In genomic region chr1:90474158-90474557, GRCh38 we compare ENCODE assay signal across 19 cellular contexts.
A peak's percentile ranks its signal among the peaks of the same experiment; 100 is the strongest.
DNase-seq lines count a peak whose midpoint lies in the region; ATAC-seq and TF ChIP-seq lines count a peak whose summit lies in the region.
"Had no signal": no experiment of that assay in that cellular context is flagged by ENCODE, and none has a peak within 500 bp of the region (broad histone marks: within the 10 kb centered on the region; RNA-seq: fewer than 3 reads in every experiment).

No MANE protein-coding gene starts in this region.

- no peaks in the 10 kb centered on the region for H3K9me2 ChIP-seq in PC-9 (ENCODE audit: insufficient read depth)

- H3K9me3 ChIP-seq in DND-41 (ENCODE audit: insufficient read depth, low read length, severe bottlenecking): no peaks in the 10 kb centered on the region
- no peaks in the 10 kb centered on the region for H3K9me3 ChIP-seq in PC-9 (ENCODE audit: insufficient read depth, low read depth)
- H3K9me3 ChIP-seq: A549; BLaER1 treated with 17β-estradiol and CSF1 and Interleukin-3, amounts not matched to agents 10 nM and 100 nM; Caco-2 had no signal

- no peak overlapping the region for H2AFZ ChIP-seq in DND-41 (ENCODE audit: low read depth, low read length)
- 0 out of 2 replicates have a peak overlapping the region, but pooled peaks have one; percentile 13 for H2AFZ ChIP-seq in PC-9

- DNase-seq in DND-41: no peak
- DNase-seq in PC-9: no peak
- no peak for DNase-seq in left cardiac atrium
- DNase-seq in T-helper 2 cell treated with Interferon-gamma antibody and Interleukin-4, amounts not matched to agents 5 μg/mL and 100 μg/mL, for 36 hours (ENCODE audit: low spot score): no peak
- DNase-seq: AML-193; Caco-2; Calu3; CD4-positive, alpha-beta T cell; CD8-positive, alpha-beta T cell; DMS79 treated with DMSO at 0.1 percent for 48 hours; EL; GDM1 had no signal

- no peaks in the 10 kb centered on the region for H3F3A ChIP-seq in PC-9 (ENCODE audit: insufficient read depth, low read depth)

- H3K36me3 Mint-ChIP-seq in T-helper 2 cell treated with Interferon-gamma antibody and Interleukin-4, amounts not matched to agents 5 μg/mL and 100 μg/mL, for 36 hours (ENCODE audit: low read depth): no peaks in the 10 kb centered on the region
- H3K36me3 Mint-ChIP-seq: CD8-positive, alpha-beta T cell had no signal

- H3K4me1 Mint-ChIP-seq in T-helper 2 cell treated with Interferon-gamma antibody and Interleukin-4, amounts not matched to agents 5 μg/mL and 100 μg/mL, for 36 hours (ENCODE audit: low read depth): no peaks in the 10 kb centered on the region
- H3K4me1 Mint-ChIP-seq: B cell had no signal

- H3K4me1 ChIP-seq in DND-41 (ENCODE audit: insufficient read depth, low read length): peaks cover 57% of the 10 kb centered on the region
- H3K4me1 ChIP-seq in PC-9 (replicated peaks; ENCODE audit: insufficient read depth): no peaks in the 10 kb centered on the region
- H3K4me1 ChIP-seq: A549; BLaER1 treated with 17β-estradiol and CSF1 and Interleukin-3, amounts not matched to agents 10 nM and 100 nM; Caco-2 had no signal

- no peak overlapping the region for H3K4me3 Mint-ChIP-seq in T-helper 2 cell treated with Interferon-gamma antibody and Interleukin-4, amounts not matched to agents 5 μg/mL and 100 μg/mL, for 36 hours
- H3K4me3 Mint-ChIP-seq: B cell; CD4-positive, alpha-beta T cell; CD8-positive, alpha-beta T cell had no signal

- H3K4me2 ChIP-seq in DND-41 (ENCODE audit: insufficient read depth, low read length) (no peak overlapping the region), PC-9 (no peak overlapping the region)
- H3K4me2 ChIP-seq: A549; BLaER1 treated with 17β-estradiol and CSF1 and Interleukin-3, amounts not matched to agents 10 nM and 100 nM had no signal

- peaks cover 10% of the 10 kb centered on the region for H3K27me3 Mint-ChIP-seq in T-helper 2 cell treated with Interferon-gamma antibody and Interleukin-4, amounts not matched to agents 5 μg/mL and 100 μg/mL, for 36 hours (ENCODE audit: low read depth)
- H3K27me3 Mint-ChIP-seq: CD4-positive, alpha-beta T cell had no signal

- intact Hi-C loops in PC-9 (cut with micrococcal nuclease; ENCODE audit: unreplicated experiment): no loop called here
- intact Hi-C loops in left cardiac atrium (cut with DNase I): no loop called here

- ATAC-seq in DND-41 (ENCODE audit: insufficient read depth, low read depth): no peak
- ATAC-seq in GM18861 (IDR thresholded peaks at IDR 0.05; ENCODE audit: unreplicated experiment): peak; percentile 56
- ATAC-seq in HG02884 (IDR thresholded peaks at IDR 0.05; ENCODE audit: unreplicated experiment): no peak
- no peak for ATAC-seq in left cardiac atrium
- ATAC-seq: A549; CD8-positive, alpha-beta T cell had no signal

- POLR2A ChIA-PET in PC-9 (lab: Charles Lee; ENCODE audit: unreplicated experiment): no interaction called here

- CTCF ChIA-PET in PC-9 (lab: Charles Lee): no interaction called here

- H3K27ac ChIP-seq in DND-41 (ENCODE audit: low read length): peak overlapping the region; percentile 17; the same call in 1 of the 2 replicates
- H3K27ac ChIP-seq in PC-9: no peak overlapping the region
- H3K27ac ChIP-seq: 22Rv1; A549; BLaER1 treated with 17β-estradiol and CSF1 and Interleukin-3, amounts not matched to agents 10 nM and 100 nM; C4-2B had no signal

- no TSS peak for BruUV-seq in PC-9 (replicated peaks; lab: Mats Ljungman, UMichigan)

- H3K9me3 Mint-ChIP-seq in T-helper 2 cell treated with Interferon-gamma antibody and Interleukin-4, amounts not matched to agents 5 μg/mL and 100 μg/mL, for 36 hours: no peaks in the 10 kb centered on the region
- H3K9me3 Mint-ChIP-seq: CD4-positive, alpha-beta T cell; CD8-positive, alpha-beta T cell had no signal

- H3K79me2 ChIP-seq in DND-41 (ENCODE audit: insufficient read depth, low read length): no peaks in the 10 kb centered on the region
- H3K79me2 ChIP-seq in PC-9 (ENCODE audit: low read depth): no peaks in the 10 kb centered on the region

- H4K20me1 ChIP-seq in DND-41 (ENCODE audit: insufficient read depth, low read length) (no peaks in the 10 kb centered on the region), PC-9 (ENCODE audit: insufficient read depth) (no peaks in the 10 kb centered on the region)
- H4K20me1 ChIP-seq: BLaER1 treated with 17β-estradiol and CSF1 and Interleukin-3, amounts not matched to agents 10 nM and 100 nM had no signal

- no peak overlapping the region for H3K4me3 ChIP-seq in DND-41 (ENCODE audit: low read depth in 1 of 2, low read length in 2 of 2)
- no peak overlapping the region for H3K4me3 ChIP-seq in PC-9
- H3K4me3 ChIP-seq: A549; BLaER1 treated with 17β-estradiol and CSF1 and Interleukin-3, amounts not matched to agents 10 nM and 100 nM had no signal

- H3K9ac ChIP-seq in DND-41 (ENCODE audit: low read depth, low read length): no peak overlapping the region; the same call in 1 of the 2 replicates
- H3K9ac ChIP-seq: BLaER1 treated with 17β-estradiol and CSF1 and Interleukin-3, amounts not matched to agents 10 nM and 100 nM had no signal

- TF ChIP-seq CTCF in DND-41 (IDR thresholded peaks at IDR 0.05; ENCODE audit: borderline replicate concordance, extremely low read depth, low read length, poor library complexity, severe bottlenecking): no peak
- TF ChIP-seq CTCF in PC-9 (conservative IDR thresholded peaks at IDR 0.05): no peak

- no peak overlapping the region for H3K27ac Mint-ChIP-seq in T-helper 2 cell treated with Interferon-gamma antibody and Interleukin-4, amounts not matched to agents 5 μg/mL and 100 μg/mL, for 36 hours
- H3K27ac Mint-ChIP-seq: B cell; CD4-positive, alpha-beta T cell; CD8-positive, alpha-beta T cell had no signal

- H3K36me3 ChIP-seq in DND-41 (ENCODE audit: insufficient read depth, low read length) (no peaks in the 10 kb centered on the region), PC-9 (ENCODE audit: low read depth) (no peaks in the 10 kb centered on the region)
- H3K36me3 ChIP-seq: BLaER1 treated with 17β-estradiol and CSF1 and Interleukin-3, amounts not matched to agents 10 nM and 100 nM had no signal

- H3K27me3 ChIP-seq in DND-41 (ENCODE audit: insufficient read depth, low read length, poor library complexity) (no peaks in the 10 kb centered on the region), PC-9 (ENCODE audit: insufficient read depth, low read depth) (no peaks in the 10 kb centered on the region)
- H3K27me3 ChIP-seq: BLaER1 treated with 17β-estradiol and CSF1 and Interleukin-3, amounts not matched to agents 10 nM and 100 nM had no signal
